In genomic region chr5:120682851-120683250, GRCh38 we compare ENCODE assay signal across 20 cellular contexts.
A peak's percentile ranks its signal among the peaks of the same experiment; 100 is the strongest.
DNase-seq lines count a peak whose midpoint lies in the region; ATAC-seq and TF ChIP-seq lines count a peak whose summit lies in the region.
"Had no signal": no experiment of that assay in that cellular context is flagged by ENCODE, and none has a peak within 500 bp of the region (broad histone marks: within the 10 kb centered on the region; RNA-seq: fewer than 3 reads in every experiment).

No MANE protein-coding gene starts in this region.

- TF ChIP-seq EP300 in SK-N-SH (IDR thresholded peaks at IDR 0.05; ENCODE audit: borderline replicate concordance in 1 of 2, low read depth in 1 of 2, low read length in 1 of 2) = peak in 1 of 2 experiments; percentile 45; a peak in 2 of 4 replicates

- peak; percentile 53 for DNase-seq in GM03348 (ENCODE audit: low spot score)
- DNase-seq in SK-N-SH = no peak
- peak; percentile 11 to 83 for DNase-seq in fibroblast of lung (ENCODE audit: low read depth in 2 of 2)
- no peak for DNase-seq in smooth muscle cell (lab: John Stamatoyannopoulos, UW; ENCODE audit: unreplicated experiment)
- DNase-seq in SW480 (ENCODE audit: low spot score) = no peak
- no peak for DNase-seq in stimulated activated CD4-positive, alpha-beta T cell treated with anti-CD3 and anti-CD28 coated beads, Interleukin-1b, Interleukin-23, amount 100 ng/mL, for 48 hours
- DNase-seq: activated gamma-delta T cell treated with Interleukin-2 at 50 U/mL for 16 hours; amygdala; DMS 273 treated with DMSO at 0.1 percent for 48 hours; effector memory CD8-positive, alpha-beta T cell; Kasumi-1; NCI-H1417; NCI-H526; SHP77; sigmoid colon; stimulated activated CD4-positive, alpha-beta T cell treated with anti-CD3 and anti-CD28 coated beads, Interleukin-4, amount 100 ng/mL, for 1 hour; stomach had no signal

- H3K79me2 ChIP-seq in SK-N-SH (ENCODE audit: insufficient read depth) = peaks cover 17% of the 10 kb centered on the region
- no peaks in the 10 kb centered on the region for H3K79me2 ChIP-seq in fibroblast of lung (ENCODE audit: control insufficient read depth, insufficient read depth, low read length)
- H3K79me2 ChIP-seq in smooth muscle cell (ENCODE audit: low read depth) = peaks cover 5% of the 10 kb centered on the region

- H3K9me3 ChIP-seq in SK-N-SH (no peaks in the 10 kb centered on the region), fibroblast of lung (ENCODE audit: control insufficient read depth, insufficient read depth, low read depth, low read length) (no peaks in the 10 kb centered on the region), smooth muscle cell (replicated peaks; ENCODE audit: low read depth) (no peaks in the 10 kb centered on the region)
- H3K9me3 ChIP-seq: sigmoid colon had no signal

- H3K4me2 ChIP-seq in SK-N-SH (0 out of 2 replicates have a peak overlapping the region, but pooled peaks have one; percentile 32), fibroblast of lung (ENCODE audit: extremely low read depth, insufficient read depth, low read length) (no peak overlapping the region), smooth muscle cell (peak overlapping the region; percentile 8)

- H3K36me3 ChIP-seq in SK-N-SH (replicated peaks in 1 of 2; ENCODE audit: control insufficient read depth in 1 of 2, insufficient read depth in 2 of 2, low read length in 1 of 2) = peaks cover 1 to 15% of the 10 kb centered on the region in 2 experiments
- peaks cover 2% of the 10 kb centered on the region for H3K36me3 ChIP-seq in fibroblast of lung (ENCODE audit: control insufficient read depth, insufficient read depth, low read length)
- no peaks in the 10 kb centered on the region for H3K36me3 ChIP-seq in smooth muscle cell (ENCODE audit: low read depth)
- H3K36me3 ChIP-seq: sigmoid colon, stomach had no signal

- H2AFZ ChIP-seq in SK-N-SH (ENCODE audit: low read depth) (no peak overlapping the region; the same call in 1 of the 2 replicates), fibroblast of lung (ENCODE audit: low read length) (no peak overlapping the region), smooth muscle cell (ENCODE audit: low read depth) (peak overlapping the region; percentile 1)

- H3F3A ChIP-seq in SK-N-SH (replicated peaks; ENCODE audit: insufficient read depth) (peaks cover 25% of the 10 kb centered on the region), smooth muscle cell (ENCODE audit: low read depth) (peaks cover 6% of the 10 kb centered on the region)

- H3K27me3 ChIP-seq in SK-N-SH (ENCODE audit: insufficient read depth) (no peaks in the 10 kb centered on the region), fibroblast of lung (ENCODE audit: control insufficient read depth, insufficient read depth, low read length) (no peaks in the 10 kb centered on the region), smooth muscle cell (ENCODE audit: low read depth) (no peaks in the 10 kb centered on the region)
- H3K27me3 ChIP-seq: sigmoid colon, stomach had no signal

- peak overlapping the region; percentile 58 to 79 for H3K27ac ChIP-seq in SK-N-SH (ENCODE audit: low read depth in 2 of 2, low read length in 1 of 2)
- H3K27ac ChIP-seq in fibroblast of lung (ENCODE audit: insufficient read depth, low read length) = no peak overlapping the region
- peak overlapping the region; percentile 51 for H3K27ac ChIP-seq in smooth muscle cell (ENCODE audit: low read depth)
- H3K27ac ChIP-seq: sigmoid colon, stomach had no signal

- WGBS in SK-N-SH (ENCODE audit: low lambda C conversion rate) = 29% methylated on average over 2 of the region's 2 CpGs
- 48% methylated on average over 2 of the region's 2 CpGs for WGBS in smooth muscle cell (ENCODE audit: low lambda C conversion rate)

- H3K9me2 ChIP-seq in SK-N-SH = no peaks in the 10 kb centered on the region

- peak overlapping the region; percentile 0; the same call in 1 of the 2 replicates for H3K9ac ChIP-seq in SK-N-SH
- no peak overlapping the region for H3K9ac ChIP-seq in fibroblast of lung (ENCODE audit: insufficient read depth, low read length)
- no peak overlapping the region for H3K9ac ChIP-seq in smooth muscle cell (ENCODE audit: low read depth)

- POLR2A ChIA-PET in SK-N-SH (lab: Yijun Ruan, JAX) = no interaction called here

- H4K20me1 ChIP-seq in SK-N-SH (ENCODE audit: insufficient read depth) (no peaks in the 10 kb centered on the region), fibroblast of lung (ENCODE audit: control insufficient read depth, extremely low read depth, insufficient read depth, low read length) (no peaks in the 10 kb centered on the region), smooth muscle cell (ENCODE audit: low read depth) (no peaks in the 10 kb centered on the region)

- H3K4me1 ChIP-seq in SK-N-SH (ENCODE audit: control insufficient read depth in 1 of 2, insufficient read depth in 2 of 2, low read depth in 1 of 2, low read length in 1 of 2) (peaks cover 13 to 27% of the 10 kb centered on the region in 2 experiments), fibroblast of lung (ENCODE audit: control insufficient read depth, extremely low read depth, insufficient read depth, low read length) (peaks cover 2% of the 10 kb centered on the region), smooth muscle cell (ENCODE audit: low read depth) (no peaks in the 10 kb centered on the region)
- H3K4me1 ChIP-seq: sigmoid colon, stomach had no signal

- CTCF ChIA-PET in SK-N-SH (lab: Yijun Ruan, JAX) = no interaction called here

- TF ChIP-seq CTCF in SK-N-SH (IDR thresholded peaks at IDR 0.05) (no peak), fibroblast of lung (conservative IDR thresholded peaks at IDR 0.05 in 1 of 2, IDR thresholded peaks at IDR 0.05 in 1 of 2; ENCODE audit: low read depth in 1 of 2, low read length in 2 of 2) (no peak), smooth muscle cell (IDR thresholded peaks at IDR 0.05; ENCODE audit: borderline replicate concordance, insufficient read depth, poor library complexity, severe bottlenecking) (no peak)

- no peak for TF ChIP-seq RAD21 in SK-N-SH (IDR thresholded peaks at IDR 0.05; ENCODE audit: low read length)

- ATAC-seq in HG02870 (IDR thresholded peaks at IDR 0.05; ENCODE audit: unreplicated experiment) (no peak), GM21423 (IDR thresholded peaks at IDR 0.05; ENCODE audit: unreplicated experiment) (no peak)
- ATAC-seq: effector memory CD8-positive, alpha-beta T cell; natural killer cell treated with Interleukin-12 subunit alpha and Interleukin-12 subunit beta and Interleukin-15 and Interleukin-18, amount 100 ng/mL, for 72 hours had no signal

- H3K4me3 ChIP-seq in SK-N-SH (ENCODE audit: low read depth in 2 of 2, low read length in 1 of 2) (no peak overlapping the region), fibroblast of lung (replicated peaks in 1 of 4; ENCODE audit: control extremely low read depth in 1 of 4, insufficient read depth in 1 of 4, low read depth in 3 of 4, low read length in 4 of 4) (no peak overlapping the region), smooth muscle cell (no peak overlapping the region)
- H3K4me3 ChIP-seq: sigmoid colon, stomach had no signal

TF ChIP-seq in SK-N-SH, 30 proteins besides CTCF, POLR2A, EP300 and RAD21:
- TF ChIP-seq RXRA (IDR thresholded peaks at IDR 0.05; ENCODE audit: borderline replicate concordance, low read depth) = no peak
- peak; percentile 26; the same call in 1 of the 2 replicates for TF ChIP-seq PBX3 (IDR thresholded peaks at IDR 0.05)
- TF ChIP-seq NRF1 (IDR thresholded peaks at IDR 0.05; ENCODE audit: low read depth, low read length) = no peak
- TF ChIP-seq FOSL2 (IDR thresholded peaks at IDR 0.05; ENCODE audit: borderline replicate concordance, low read depth) = peak; percentile 35; the same call in 1 of the 2 replicates
- TF ChIP-seq JUND (IDR thresholded peaks at IDR 0.05) = 0 out of 2 replicates have a peak, but pooled peaks have one; percentile 46
- peak; percentile 58 for TF ChIP-seq TCF12 (IDR thresholded peaks at IDR 0.05)

Comparison
In these comparisons a context has a peak if more than half of its experiments do, and no peak if none do; other contexts are left out.
1. DNase-seq: peak in GM03348 (single experiment) and fibroblast of lung (2 of 2); none in SK-N-SH (single experiment), smooth muscle cell (single experiment), SW480 (single experiment) and stimulated activated CD4-positive, alpha-beta T cell treated with anti-CD3 and anti-CD28 coated beads, Interleukin-1b, Interleukin-23, amount 100 ng/mL, for 48 hours (single experiment).